28 cellular contexts compared by ENCODE assay signal in the genomic region with DNA sequence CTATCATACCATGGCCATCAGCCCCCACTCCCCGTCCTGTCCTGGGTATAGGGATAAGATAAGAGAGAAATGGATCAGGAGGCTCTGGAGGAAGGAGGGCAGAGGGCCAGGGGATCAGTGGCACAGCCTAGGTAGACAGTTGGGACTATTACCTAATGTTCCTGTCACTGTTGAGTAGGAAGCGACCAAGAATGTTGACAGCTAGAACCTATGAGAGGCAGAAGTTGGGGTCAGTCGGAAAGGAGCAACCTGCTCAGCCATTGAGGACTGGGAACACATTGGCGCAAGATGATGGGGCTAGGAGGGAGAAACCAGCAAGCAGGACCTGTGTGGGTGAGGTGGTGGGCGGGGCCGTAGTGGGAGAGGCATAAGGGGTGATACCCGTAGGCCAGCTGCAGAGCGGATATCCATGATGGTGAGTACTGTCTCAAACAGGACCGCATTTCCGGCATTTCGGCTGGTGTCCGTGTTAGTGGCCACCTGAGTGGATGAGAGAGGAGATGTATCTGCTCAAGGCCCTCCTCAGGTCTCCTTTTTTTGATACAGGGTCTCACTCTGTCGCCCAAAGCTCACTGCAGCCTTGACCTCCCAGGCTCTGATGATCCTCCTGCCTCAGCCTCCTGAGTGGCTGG. TPM values are rescaled to one million over a fixed set of nuclear protein-coding genes. Genes with fewer than 3 reads are reported as not detected.
A peak's percentile ranks its signal among the peaks of the same experiment; 100 is the strongest.
DNase-seq lines count a peak whose midpoint lies in the region; ATAC-seq, FAIRE-seq and TF ChIP-seq lines count a peak whose summit lies in the region.
"Had no signal": no experiment of that assay in that cellular context is flagged by ENCODE, and none has a peak within 500 bp of the region (broad histone marks: within the 10 kb centered on the region; RNA-seq: fewer than 3 reads in every experiment).

No MANE protein-coding gene starts in this region.

- no peak for FAIRE-seq in GM12878 (lab: Jason Lieb, UNC)
- FAIRE-seq: frontal cortex, H54 had no signal

- TF ChIP-seq EP300 in GM12878 (IDR thresholded peaks at IDR 0.05; ENCODE audit: borderline replicate concordance in 1 of 2, control insufficient read depth in 1 of 2, low read depth in 2 of 2, low read length in 2 of 2) (no peak), neural cell (conservative IDR thresholded peaks at IDR 0.05; ENCODE audit: poor library complexity, severe bottlenecking) (no peak)

- RAD21 ChIA-PET in GM12878 (lab: Charles Lee; ENCODE audit: unreplicated experiment), result no interaction called here

- no peak overlapping the region for H3K4me3 Mint-ChIP-seq in activated naive CD8-positive, alpha-beta T cell treated with anti-CD3 and anti-CD28 coated beads for 36 hours
- H3K4me3 Mint-ChIP-seq in activated naive CD8-positive, alpha-beta T cell treated with anti-CD3 and anti-CD28 coated beads, Interleukin-2, amount 50 U/mL, for 24 hours, result no peak overlapping the region
- H3K4me3 Mint-ChIP-seq: activated B cell treated with CpG ODN at 0.5 μM for 24 hours; activated CD4-positive, alpha-beta memory T cell treated with anti-CD3 and anti-CD28 coated beads for 36 hours had no signal

- H3K27me3 Mint-ChIP-seq in activated naive CD8-positive, alpha-beta T cell treated with anti-CD3 and anti-CD28 coated beads for 36 hours, result no peaks in the 10 kb centered on the region
- no peaks in the 10 kb centered on the region for H3K27me3 Mint-ChIP-seq in activated naive CD8-positive, alpha-beta T cell treated with anti-CD3 and anti-CD28 coated beads, Interleukin-2, amount 50 U/mL, for 24 hours
- H3K27me3 Mint-ChIP-seq: activated B cell treated with CpG ODN at 0.5 μM for 24 hours; activated CD4-positive, alpha-beta memory T cell treated with anti-CD3 and anti-CD28 coated beads for 36 hours; activated naive CD8-positive, alpha-beta T cell; stimulated activated naive CD8-positive, alpha-beta T cell treated with anti-CD3 and anti-CD28 coated beads, Interleukin-15, amount 100 ng/mL, for 72 hours had no signal

- H3K4me1 ChIP-seq in GM12878 (ENCODE audit: control insufficient read depth, insufficient read depth, low read length), result peaks cover 11% of the 10 kb centered on the region

- 97% methylated on average over 9 of the region's 13 CpGs for WGBS in GM12878 (ENCODE audit: insufficient coverage, insufficient replicate concordance, low lambda C conversion rate, missing lambda C conversion rate)

- no peaks in the 10 kb centered on the region for H3K27me3 ChIP-seq in GM12878 (replicated peaks in 1 of 2; ENCODE audit: control insufficient read depth in 2 of 2, insufficient read depth in 2 of 2, low read length in 1 of 2)
- H3K27me3 ChIP-seq in neural cell (ENCODE audit: insufficient read depth, low read depth, low read length), result no peaks in the 10 kb centered on the region
- H3K27me3 ChIP-seq: BLaER1, esophagus muscularis mucosa, spleen, tibial nerve had no signal

- SMC1A ChIA-PET in GM12878 (lab: Charles Lee; ENCODE audit: uncharacterized antibody, unreplicated experiment), result interaction anchor here (9.7 kb wide), 1 partner anchor 86 kb away, joined by 124 read pairs; no protein-coding TSS in a partner anchor

- no peaks in the 10 kb centered on the region for H3F3A ChIP-seq in neural cell (ENCODE audit: insufficient read depth, low read length, poor library complexity, severe bottlenecking)

- H3K4me2 ChIP-seq in GM12878 (ENCODE audit: control insufficient read depth, insufficient read depth) (no peak overlapping the region), neural cell (ENCODE audit: low read length) (no peak overlapping the region)
- H3K4me2 ChIP-seq: BLaER1 had no signal

- no peaks in the 10 kb centered on the region for H3K9me3 Mint-ChIP-seq in activated naive CD8-positive, alpha-beta T cell treated with anti-CD3 and anti-CD28 coated beads for 36 hours
- no peaks in the 10 kb centered on the region for H3K9me3 Mint-ChIP-seq in activated naive CD8-positive, alpha-beta T cell treated with anti-CD3 and anti-CD28 coated beads, Interleukin-2, amount 50 U/mL, for 24 hours
- H3K9me3 Mint-ChIP-seq: activated B cell treated with CpG ODN at 0.5 μM for 24 hours; activated CD4-positive, alpha-beta memory T cell treated with anti-CD3 and anti-CD28 coated beads for 36 hours; stimulated activated naive CD8-positive, alpha-beta T cell treated with anti-CD3 and anti-CD28 coated beads, Interleukin-15, amount 100 ng/mL, for 72 hours had no signal

- POLR2A ChIA-PET in GM12878 (lab: Charles Lee), result no interaction called here

- H2AFZ ChIP-seq in GM12878 (ENCODE audit: control insufficient read depth, low read depth, low read length), result no peak overlapping the region
- H2AFZ ChIP-seq in neural cell (ENCODE audit: low read depth, low read length), result no peak overlapping the region

- H4K20me1 ChIP-seq in GM12878 (ENCODE audit: control insufficient read depth, insufficient read depth) (no peaks in the 10 kb centered on the region), neural cell (ENCODE audit: insufficient read depth) (no peaks in the 10 kb centered on the region)

- DNase-seq in activated naive CD8-positive, alpha-beta T cell treated with anti-CD3 and anti-CD28 coated beads for 36 hours, result no peak
- DNase-seq in activated naive CD8-positive, alpha-beta T cell treated with anti-CD3 and anti-CD28 coated beads, Interleukin-2, amount 50 U/mL, for 24 hours, result no peak
- no peak for DNase-seq in GM12878 (ENCODE audit: low read depth, low spot score)
- no peak for DNase-seq in NCI-H2107 treated with DMSO at 0.1 percent for 48 hours (lab: John Stamatoyannopoulos, UW; ENCODE audit: unreplicated experiment)
- DNase-seq in NOMO-1 treated with dmso at 0.1 percent for 144 hours (lab: John Stamatoyannopoulos, UW; ENCODE audit: unreplicated experiment), result no peak
- DNase-seq in MV-4-11 (lab: John Stamatoyannopoulos, UW), result no peak
- DNase-seq: activated B cell treated with CpG ODN at 0.5 μM for 24 hours; activated CD4-positive, alpha-beta memory T cell treated with anti-CD3 and anti-CD28 coated beads for 36 hours; Calu3; effector memory CD4-positive, alpha-beta T cell; hippocampal formation; mucosa of descending colon; NCI-H2081 treated with DMSO at 0.1 percent for 48 hours; NCI-H524; occipital lobe; retina; spleen; stimulated activated CD4-positive, alpha-beta T cell treated with anti-CD3 and anti-CD28 coated beads, Interleukin-4, amount 100 ng/mL, for 24 hours; stimulated activated naive CD8-positive, alpha-beta T cell treated with anti-CD3 and anti-CD28 coated beads, Interleukin-15, amount 100 ng/mL, for 72 hours; T1000 had no signal

- no peaks in the 10 kb centered on the region for H3K9me2 ChIP-seq in neural cell (ENCODE audit: insufficient read depth, low read length)

- CTCF ChIA-PET in GM12878 (lab: Yijun Ruan, JAX), result interaction anchor here (0.6 to 13.1 kb wide), 6 partner anchors 23 to 237 kb away, joined by 3 to 436 read pairs (median 32); partner anchors contain the start of gene NGDN

- H3K4me1 Mint-ChIP-seq in activated naive CD8-positive, alpha-beta T cell treated with anti-CD3 and anti-CD28 coated beads for 36 hours, result peaks cover 40% of the 10 kb centered on the region
- peaks cover 41% of the 10 kb centered on the region for H3K4me1 Mint-ChIP-seq in activated naive CD8-positive, alpha-beta T cell treated with anti-CD3 and anti-CD28 coated beads, Interleukin-2, amount 50 U/mL, for 24 hours

- H3K9me3 ChIP-seq in GM12878 (replicated peaks; ENCODE audit: control insufficient read depth, insufficient read depth, low read length) (no peaks in the 10 kb centered on the region), neural cell (ENCODE audit: low read length) (no peaks in the 10 kb centered on the region)
- H3K9me3 ChIP-seq: BLaER1, esophagus muscularis mucosa, mucosa of descending colon, spleen, tibial nerve had no signal

- TF ChIP-seq RAD21 in GM12878 (IDR thresholded peaks at IDR 0.05; ENCODE audit: insufficient read depth, low read depth, low read length), result no peak
- no peak for TF ChIP-seq RAD21 in neural cell (conservative IDR thresholded peaks at IDR 0.05)

- peaks cover 10% of the 10 kb centered on the region for H3K36me3 Mint-ChIP-seq in activated naive CD8-positive, alpha-beta T cell treated with anti-CD3 and anti-CD28 coated beads for 36 hours
- H3K36me3 Mint-ChIP-seq in activated naive CD8-positive, alpha-beta T cell treated with anti-CD3 and anti-CD28 coated beads, Interleukin-2, amount 50 U/mL, for 24 hours (ENCODE audit: low read depth), result peaks cover 27% of the 10 kb centered on the region

- no peak overlapping the region for H3K27ac ChIP-seq in GM12878 (ENCODE audit: control insufficient read depth, insufficient read depth)
- H3K27ac ChIP-seq in neural cell (ENCODE audit: low read length), result no peak overlapping the region
- H3K27ac ChIP-seq: BLaER1, esophagus muscularis mucosa, tibial nerve had no signal

- peaks cover 15 to 23% of the 10 kb centered on the region in 2 experiments for H3K36me3 ChIP-seq in GM12878 (ENCODE audit: control insufficient read depth in 2 of 2, insufficient read depth in 2 of 2, low read length in 1 of 2)
- no peaks in the 10 kb centered on the region for H3K36me3 ChIP-seq in neural cell (ENCODE audit: insufficient read depth, low read length)

- no peak for TF ChIP-seq CTCF in GM12878 (IDR thresholded peaks at IDR 0.05 in 2 of 3, conservative IDR thresholded peaks at IDR 0.05 in 1 of 3; ENCODE audit: control insufficient read depth in 2 of 3, extremely low read depth in 1 of 3, insufficient read depth in 1 of 3, low read depth in 3 of 3, low read length in 3 of 3)
- no peak for TF ChIP-seq CTCF in neural cell (IDR thresholded peaks at IDR 0.05; ENCODE audit: poor library complexity, severe bottlenecking)

- BruUV-seq in GM12878 (replicated peaks; lab: Mats Ljungman, UMichigan), result no TSS peak

- peak; percentile 17; the same call in 1 of the 2 replicates for TF ChIP-seq POLR2A in GM12878 (IDR thresholded peaks at IDR 0.05; ENCODE audit: low read depth, low read length)

- peaks cover 15% of the 10 kb centered on the region for H3K79me2 ChIP-seq in GM12878 (ENCODE audit: control insufficient read depth, insufficient read depth, low read length)
- no peaks in the 10 kb centered on the region for H3K79me2 ChIP-seq in neural cell (replicated peaks; ENCODE audit: insufficient read depth, low read length)

- H3K4me3 ChIP-seq in GM12878 (no peak overlapping the region), neural cell (ENCODE audit: low read length) (no peak overlapping the region)
- H3K4me3 ChIP-seq: BLaER1, esophagus muscularis mucosa, mucosa of descending colon, spleen, tibial nerve had no signal

- ATAC-seq in activated naive CD8-positive, alpha-beta T cell treated with anti-CD3 and anti-CD28 coated beads, Interleukin-2, amount 50 U/mL, for 24 hours, result no peak
- no peak for ATAC-seq in GM12878
- ATAC-seq in HG03520 (IDR thresholded peaks at IDR 0.05; ENCODE audit: unreplicated experiment), result no peak
- ATAC-seq: mucosa of descending colon; stimulated activated naive CD8-positive, alpha-beta T cell treated with anti-CD3 and anti-CD28 coated beads, Interleukin-15, amount 100 ng/mL, for 72 hours had no signal

- in situ Hi-C loops in GM12878 (cut with MboI), result no loop called here

- no peak overlapping the region for H3K9ac ChIP-seq in GM12878 (ENCODE audit: control insufficient read depth, insufficient read depth, low read length)
- H3K9ac ChIP-seq in neural cell (ENCODE audit: low read length), result no peak overlapping the region
- H3K9ac ChIP-seq: BLaER1 had no signal

- intact Hi-C loops in GM12878 (cut with micrococcal nuclease; ENCODE audit: unreplicated experiment), result no loop called here

- H3K27ac Mint-ChIP-seq in activated naive CD8-positive, alpha-beta T cell treated with anti-CD3 and anti-CD28 coated beads for 36 hours, result peak overlapping the region; percentile 49
- no peak overlapping the region for H3K27ac Mint-ChIP-seq in activated naive CD8-positive, alpha-beta T cell treated with anti-CD3 and anti-CD28 coated beads, Interleukin-2, amount 50 U/mL, for 24 hours
- H3K27ac Mint-ChIP-seq: activated B cell treated with CpG ODN at 0.5 μM for 24 hours; activated CD4-positive, alpha-beta memory T cell treated with anti-CD3 and anti-CD28 coated beads for 36 hours; activated naive CD8-positive, alpha-beta T cell; stimulated activated naive CD8-positive, alpha-beta T cell treated with anti-CD3 and anti-CD28 coated beads, Interleukin-15, amount 100 ng/mL, for 72 hours had no signal

RNA-seq across cellular contexts. Expression of gene AP1G2, which starts 3.3 kb away (rescaled TPM):
- total RNA-seq in activated naive CD8-positive, alpha-beta T cell treated with anti-CD3 and anti-CD28 coated beads for 36 hours, result 100 to 1,000 TPM; 118 to 124 TPM
- total RNA-seq in GM12878 (2013; cell fraction: nucleolus; rRNA removed), result 258 and 299 TPM in 2 replicates
- 74.6 and 74.9 TPM in 2 replicates for total RNA-seq in GM12878 (2014; rRNA removed)
- total RNA-seq in GM12878 (2014; rRNA removed; fragmentation: Illumina TruSeq; extraction: Trizol), result 41.5 and 45.5 TPM in 2 replicates
- 110 and 135 TPM in 2 replicates for total RNA-seq in GM12878 (2021)
- 96.6 TPM for polyA plus RNA-seq in GM12878 (2011; ENCODE audit: low read depth)
- polyA plus RNA-seq in GM12878 (2011; rRNA removed), result 61.2 and 115 TPM in 2 replicates
- 117 and 179 TPM in 2 replicates for polyA plus RNA-seq in GM12878 (2011; cell fraction: cytosol; rRNA removed)
- 1,109 and 1,353 TPM in 2 replicates for polyA plus RNA-seq in GM12878 (2011; cell fraction: nucleus; rRNA removed)
- polyA plus RNA-seq in GM12878 (2012), result 124 and 126 TPM in 2 replicates
- polyA plus RNA-seq in GM12878 (2014; fragmentation: Illumina TruSeq; extraction: Trizol), result 60.4 and 92.7 TPM in 2 replicates
- polyA plus RNA-seq in GM12878 (2014; fragmentation: Nextera tagmentation; extraction: Ambion mirVana), result 10 to 100 TPM; 55.6 to 65.5 TPM
- polyA plus RNA-seq in GM12878 (2014; rRNA removed), result 129 and 146 TPM in 2 replicates
- 100 to 1,000 TPM; 114 to 122 TPM for polyA plus RNA-seq in GM12878 (2016; fragmentation: Nextera tagmentation; extraction: Ambion mirVana)
- 117 and 189 TPM in 2 replicates for polyA minus RNA-seq in GM12878 (2011; rRNA and poly(A)+ RNA removed)
- polyA minus RNA-seq in GM12878 (2011; cell fraction: cytosol; rRNA and poly(A)+ RNA removed), result 36.4 and 43.8 TPM in 2 replicates
- 211 and 295 TPM in 2 replicates for polyA minus RNA-seq in GM12878 (2011; cell fraction: nucleus; rRNA and poly(A)+ RNA removed)
- polyA plus RNA-seq in neural cell, result 127 and 163 TPM in 2 replicates
- 46.5 and 53.4 TPM in 2 replicates for polyA minus RNA-seq in neural cell

RNA-seq across cellular contexts. Expression of gene THTPA, which starts 8.2 kb away (rescaled TPM):
- 1 to 10 TPM; 7.6 to 9.4 TPM for total RNA-seq in activated naive CD8-positive, alpha-beta T cell treated with anti-CD3 and anti-CD28 coated beads for 36 hours
- 16.2 and 23.2 TPM in 2 replicates for total RNA-seq in GM12878 (2013; cell fraction: nucleolus; rRNA removed)
- total RNA-seq in GM12878 (2014; rRNA removed) (10.4 and 16.9 TPM in 2 replicates), GM12878 (2014; rRNA removed; fragmentation: Illumina TruSeq; extraction: Trizol) (7.8 and 8.2 TPM in 2 replicates), GM12878 (2021) (12.4 and 16.9 TPM in 2 replicates)
- polyA plus RNA-seq in GM12878 (2011; ENCODE audit: low read depth), result 5.1 TPM
- polyA plus RNA-seq in GM12878 (2011; rRNA removed) (3.0 and 4.5 TPM in 2 replicates), GM12878 (2014; fragmentation: Illumina TruSeq; extraction: Trizol) (10.9 and 15.3 TPM in 2 replicates), GM12878 (2014; fragmentation: Nextera tagmentation; extraction: Ambion mirVana) (1 to 10 TPM; 3.1 to 5.9 TPM), GM12878 (2014; rRNA removed) (15.1 and 18.5 TPM in 2 replicates), GM12878 (2016; fragmentation: Nextera tagmentation; extraction: Ambion mirVana) (10 to 100 TPM; 17.8 to 24.9 TPM), neural cell (51.3 and 58.2 TPM in 2 replicates)
- 6.9 and 8.0 TPM in 2 replicates for polyA plus RNA-seq in GM12878 (2011; cell fraction: cytosol; rRNA removed)
- 9.9 and 14.0 TPM in 2 replicates for polyA plus RNA-seq in GM12878 (2011; cell fraction: nucleus; rRNA removed)
- polyA plus RNA-seq in GM12878 (2012), result 7.3 and 8.1 TPM in 2 replicates
- 5.3 and 10.1 TPM in 2 replicates for polyA minus RNA-seq in GM12878 (2011; rRNA and poly(A)+ RNA removed)
- polyA minus RNA-seq in GM12878 (2011; cell fraction: cytosol; rRNA and poly(A)+ RNA removed), result 1.5 and 2.8 TPM in 2 replicates
- 4.7 and 5.6 TPM in 2 replicates for polyA minus RNA-seq in GM12878 (2011; cell fraction: nucleus; rRNA and poly(A)+ RNA removed)
- 25.8 and 37.0 TPM in 2 replicates for polyA minus RNA-seq in neural cell

RNA-seq across cellular contexts. Expression of gene ZFHX2, which starts 12.7 kb away (rescaled TPM):
- 1 to 10 TPM in 1 of 2 experiments, under 1 TPM in 1; 0.85 to 1.1 TPM for total RNA-seq in activated naive CD8-positive, alpha-beta T cell treated with anti-CD3 and anti-CD28 coated beads for 36 hours
- total RNA-seq in GM12878 (2013; cell fraction: nucleolus; rRNA removed), result 3.4 and 3.9 TPM in 2 replicates
- 0.11 and 0.40 TPM in 2 replicates for total RNA-seq in GM12878 (2014; rRNA removed)
- 0.14 and 0.54 TPM in 2 replicates for total RNA-seq in GM12878 (2014; rRNA removed; fragmentation: Illumina TruSeq; extraction: Trizol)
- 1.8 and 2.2 TPM in 2 replicates for total RNA-seq in GM12878 (2021)
- 0.17 TPM for polyA plus RNA-seq in GM12878 (2011; ENCODE audit: low read depth)
- 0.10 and 0.42 TPM in 2 replicates for polyA plus RNA-seq in GM12878 (2011; rRNA removed)
- polyA plus RNA-seq in GM12878 (2011; cell fraction: cytosol; rRNA removed), result 0.13 TPM in 2 replicates
- polyA plus RNA-seq in GM12878 (2011; cell fraction: nucleus; rRNA removed), result 1.2 and 2.8 TPM in 2 replicates
- polyA plus RNA-seq in GM12878 (2012), result 0.84 and 0.97 TPM in 2 replicates
- polyA plus RNA-seq in GM12878 (2014; fragmentation: Illumina TruSeq; extraction: Trizol), result 0.19 and 0.56 TPM in 2 replicates
- 1 to 10 TPM in 1 of 2 experiments, under 1 TPM in 1; 0.27 to 1.3 TPM for polyA plus RNA-seq in GM12878 (2014; fragmentation: Nextera tagmentation; extraction: Ambion mirVana)
- polyA plus RNA-seq in GM12878 (2014; rRNA removed), result 0.32 and 0.72 TPM in 2 replicates
- polyA plus RNA-seq in GM12878 (2016; fragmentation: Nextera tagmentation; extraction: Ambion mirVana), result 1 to 10 TPM in 1 of 2 experiments, under 1 TPM in 1; 0.59 to 1.2 TPM
- polyA minus RNA-seq in GM12878 (2011; rRNA and poly(A)+ RNA removed), result 0.95 and 1.3 TPM in 2 replicates
- 0.53 and 0.83 TPM in 2 replicates for polyA minus RNA-seq in GM12878 (2011; cell fraction: cytosol; rRNA and poly(A)+ RNA removed)
- 1.7 and 2.7 TPM in 2 replicates for polyA minus RNA-seq in GM12878 (2011; cell fraction: nucleus; rRNA and poly(A)+ RNA removed)
- 0.72 and 1.7 TPM in 2 replicates for polyA plus RNA-seq in neural cell
- polyA minus RNA-seq in neural cell, result 5.4 and 13.0 TPM in 2 replicates

RNA-seq across cellular contexts. Expression of gene JPH4, which starts 14.3 kb away (rescaled TPM):
- total RNA-seq in activated naive CD8-positive, alpha-beta T cell treated with anti-CD3 and anti-CD28 coated beads for 36 hours, result under 1 TPM; 0.72 to 0.74 TPM
- total RNA-seq in GM12878 (2013; cell fraction: nucleolus; rRNA removed), result 18.3 and 18.9 TPM in 2 replicates
- total RNA-seq in GM12878 (2014; rRNA removed) (2.5 and 2.6 TPM in 2 replicates), GM12878 (2014; rRNA removed; fragmentation: Illumina TruSeq; extraction: Trizol) (3.0 and 3.2 TPM in 2 replicates), GM12878 (2021) (10.3 and 10.6 TPM in 2 replicates)
- polyA plus RNA-seq in GM12878 (2011; ENCODE audit: low read depth), result 1.8 TPM
- polyA plus RNA-seq in GM12878 (2011; rRNA removed) (6.8 and 8.4 TPM in 2 replicates), GM12878 (2014; fragmentation: Illumina TruSeq; extraction: Trizol) (4.2 and 5.5 TPM in 2 replicates), GM12878 (2014; fragmentation: Nextera tagmentation; extraction: Ambion mirVana) (under 1 TPM; 0.48 to 0.60 TPM), GM12878 (2014; rRNA removed) (6.7 and 7.1 TPM in 2 replicates), GM12878 (2016; fragmentation: Nextera tagmentation; extraction: Ambion mirVana) (1 to 10 TPM; 3.4 to 4.4 TPM), neural cell (68.2 and 76.9 TPM in 2 replicates)
- 7.9 and 9.8 TPM in 2 replicates for polyA plus RNA-seq in GM12878 (2011; cell fraction: cytosol; rRNA removed)
- polyA plus RNA-seq in GM12878 (2011; cell fraction: nucleus; rRNA removed), result 14.7 and 20.5 TPM in 2 replicates
- polyA plus RNA-seq in GM12878 (2012), result 3.2 and 3.6 TPM in 2 replicates
- 5.5 and 8.0 TPM in 2 replicates for polyA minus RNA-seq in GM12878 (2011; rRNA and poly(A)+ RNA removed)
- polyA minus RNA-seq in GM12878 (2011; cell fraction: cytosol; rRNA and poly(A)+ RNA removed), result 4.4 and 5.3 TPM in 2 replicates
- 4.1 and 6.8 TPM in 2 replicates for polyA minus RNA-seq in GM12878 (2011; cell fraction: nucleus; rRNA and poly(A)+ RNA removed)
- 59.4 and 60.7 TPM in 2 replicates for polyA minus RNA-seq in neural cell
- total RNA-seq: Calu3 had no signal
